2 cellular contexts compared by ENCODE assay signal in the genomic region with DNA sequence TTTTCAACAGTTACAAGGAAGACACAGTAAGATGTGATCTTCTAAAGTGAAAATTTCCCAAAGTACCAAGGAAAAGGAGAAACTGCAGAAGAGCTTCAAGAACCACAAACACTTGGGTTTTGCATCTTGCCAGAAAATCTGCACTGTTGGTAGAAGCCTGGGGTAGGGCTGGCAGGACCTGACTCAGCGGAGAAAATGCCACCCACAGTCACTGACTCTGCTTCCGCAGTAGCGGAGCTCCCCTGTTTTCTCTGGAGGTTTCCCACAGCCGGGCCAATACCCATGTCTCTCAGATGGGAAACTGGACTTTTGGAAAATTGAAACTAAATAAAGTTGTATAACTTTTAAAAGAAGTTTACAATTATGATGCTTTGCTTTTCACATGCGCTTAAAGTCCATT.
TF ChIP-seq lines count a peak whose summit lies in the region.

No MANE protein-coding gene starts in this region.

TF ChIP-seq in SK-N-SH, 30 proteins besides CTCF, POLR2A, EP300 and RAD21:
- no peak for TF ChIP-seq FOXJ3 (CRISPR knock-in tag; IDR thresholded peaks at IDR 0.05)
- no peak for TF ChIP-seq RCOR1 (IDR thresholded peaks at IDR 0.05; ENCODE audit: low read length)
- TF ChIP-seq SIN3A (IDR thresholded peaks at IDR 0.05; ENCODE audit: borderline replicate concordance, low read depth, low read length): no peak
- TF ChIP-seq TAF1 (IDR thresholded peaks at IDR 0.05; ENCODE audit: borderline replicate concordance, low read depth, low read length): no peak
- TF ChIP-seq POLR2AphosphoS5 (IDR thresholded peaks at IDR 0.05; ENCODE audit: low read depth, low read length): no peak
- TF ChIP-seq MXI1 (IDR thresholded peaks at IDR 0.05; ENCODE audit: low read depth, low read length): no peak
- no peak for TF ChIP-seq JUND (IDR thresholded peaks at IDR 0.05)
- TF ChIP-seq, protein P1, sequence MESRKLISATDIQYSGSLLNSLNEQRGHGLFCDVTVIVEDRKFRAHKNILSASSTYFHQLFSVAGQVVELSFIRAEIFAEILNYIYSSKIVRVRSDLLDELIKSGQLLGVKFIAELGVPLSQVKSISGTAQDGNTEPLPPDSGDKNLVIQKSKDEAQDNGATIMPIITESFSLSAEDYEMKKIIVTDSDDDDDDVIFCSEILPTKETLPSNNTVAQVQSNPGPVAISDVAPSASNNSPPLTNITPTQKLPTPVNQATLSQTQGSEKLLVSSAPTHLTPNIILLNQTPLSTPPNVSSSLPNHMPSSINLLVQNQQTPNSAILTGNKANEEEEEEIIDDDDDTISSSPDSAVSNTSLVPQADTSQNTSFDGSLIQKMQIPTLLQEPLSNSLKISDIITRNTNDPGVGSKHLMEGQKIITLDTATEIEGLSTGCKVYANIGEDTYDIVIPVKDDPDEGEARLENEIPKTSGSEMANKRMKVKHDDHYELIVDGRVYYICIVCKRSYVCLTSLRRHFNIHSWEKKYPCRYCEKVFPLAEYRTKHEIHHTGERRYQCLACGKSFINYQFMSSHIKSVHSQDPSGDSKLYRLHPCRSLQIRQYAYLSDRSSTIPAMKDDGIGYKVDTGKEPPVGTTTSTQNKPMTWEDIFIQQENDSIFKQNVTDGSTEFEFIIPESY (IDR thresholded peaks at IDR 0.05; ENCODE audit: borderline replicate concordance, low read depth): no peak
- TF ChIP-seq, protein P2, sequence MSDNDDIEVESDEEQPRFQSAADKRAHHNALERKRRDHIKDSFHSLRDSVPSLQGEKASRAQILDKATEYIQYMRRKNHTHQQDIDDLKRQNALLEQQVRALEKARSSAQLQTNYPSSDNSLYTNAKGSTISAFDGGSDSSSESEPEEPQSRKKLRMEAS (IDR thresholded peaks at IDR 0.05; ENCODE audit: low read depth): no peak
- TF ChIP-seq NRF1 (IDR thresholded peaks at IDR 0.05; ENCODE audit: low read depth, low read length): no peak
- TF ChIP-seq, protein P3, sequence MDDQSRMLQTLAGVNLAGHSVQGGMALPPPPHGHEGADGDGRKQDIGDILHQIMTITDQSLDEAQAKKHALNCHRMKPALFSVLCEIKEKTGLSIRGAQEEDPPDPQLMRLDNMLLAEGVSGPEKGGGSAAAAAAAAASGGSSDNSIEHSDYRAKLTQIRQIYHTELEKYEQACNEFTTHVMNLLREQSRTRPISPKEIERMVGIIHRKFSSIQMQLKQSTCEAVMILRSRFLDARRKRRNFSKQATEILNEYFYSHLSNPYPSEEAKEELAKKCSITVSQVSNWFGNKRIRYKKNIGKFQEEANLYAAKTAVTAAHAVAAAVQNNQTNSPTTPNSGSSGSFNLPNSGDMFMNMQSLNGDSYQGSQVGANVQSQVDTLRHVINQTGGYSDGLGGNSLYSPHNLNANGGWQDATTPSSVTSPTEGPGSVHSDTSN (IDR thresholded peaks at IDR 0.05): no peak
- no peak for TF ChIP-seq NFIC (IDR thresholded peaks at IDR 0.05; ENCODE audit: borderline replicate concordance)
- no peak for TF ChIP-seq ELF1 (IDR thresholded peaks at IDR 0.05)
- TF ChIP-seq, protein P4, sequence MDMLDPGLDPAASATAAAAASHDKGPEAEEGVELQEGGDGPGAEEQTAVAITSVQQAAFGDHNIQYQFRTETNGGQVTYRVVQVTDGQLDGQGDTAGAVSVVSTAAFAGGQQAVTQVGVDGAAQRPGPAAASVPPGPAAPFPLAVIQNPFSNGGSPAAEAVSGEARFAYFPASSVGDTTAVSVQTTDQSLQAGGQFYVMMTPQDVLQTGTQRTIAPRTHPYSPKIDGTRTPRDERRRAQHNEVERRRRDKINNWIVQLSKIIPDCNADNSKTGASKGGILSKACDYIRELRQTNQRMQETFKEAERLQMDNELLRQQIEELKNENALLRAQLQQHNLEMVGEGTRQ (IDR thresholded peaks at IDR 0.05; ENCODE audit: borderline replicate concordance, low read depth, low read length): no peak
- TF ChIP-seq, protein P5, sequence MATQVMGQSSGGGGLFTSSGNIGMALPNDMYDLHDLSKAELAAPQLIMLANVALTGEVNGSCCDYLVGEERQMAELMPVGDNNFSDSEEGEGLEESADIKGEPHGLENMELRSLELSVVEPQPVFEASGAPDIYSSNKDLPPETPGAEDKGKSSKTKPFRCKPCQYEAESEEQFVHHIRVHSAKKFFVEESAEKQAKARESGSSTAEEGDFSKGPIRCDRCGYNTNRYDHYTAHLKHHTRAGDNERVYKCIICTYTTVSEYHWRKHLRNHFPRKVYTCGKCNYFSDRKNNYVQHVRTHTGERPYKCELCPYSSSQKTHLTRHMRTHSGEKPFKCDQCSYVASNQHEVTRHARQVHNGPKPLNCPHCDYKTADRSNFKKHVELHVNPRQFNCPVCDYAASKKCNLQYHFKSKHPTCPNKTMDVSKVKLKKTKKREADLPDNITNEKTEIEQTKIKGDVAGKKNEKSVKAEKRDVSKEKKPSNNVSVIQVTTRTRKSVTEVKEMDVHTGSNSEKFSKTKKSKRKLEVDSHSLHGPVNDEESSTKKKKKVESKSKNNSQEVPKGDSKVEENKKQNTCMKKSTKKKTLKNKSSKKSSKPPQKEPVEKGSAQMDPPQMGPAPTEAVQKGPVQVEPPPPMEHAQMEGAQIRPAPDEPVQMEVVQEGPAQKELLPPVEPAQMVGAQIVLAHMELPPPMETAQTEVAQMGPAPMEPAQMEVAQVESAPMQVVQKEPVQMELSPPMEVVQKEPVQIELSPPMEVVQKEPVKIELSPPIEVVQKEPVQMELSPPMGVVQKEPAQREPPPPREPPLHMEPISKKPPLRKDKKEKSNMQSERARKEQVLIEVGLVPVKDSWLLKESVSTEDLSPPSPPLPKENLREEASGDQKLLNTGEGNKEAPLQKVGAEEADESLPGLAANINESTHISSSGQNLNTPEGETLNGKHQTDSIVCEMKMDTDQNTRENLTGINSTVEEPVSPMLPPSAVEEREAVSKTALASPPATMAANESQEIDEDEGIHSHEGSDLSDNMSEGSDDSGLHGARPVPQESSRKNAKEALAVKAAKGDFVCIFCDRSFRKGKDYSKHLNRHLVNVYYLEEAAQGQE (IDR thresholded peaks at IDR 0.05; ENCODE audit: low read depth, low read length): no peak
- no peak for TF ChIP-seq YY1 (IDR thresholded peaks at IDR 0.05; ENCODE audit: low read depth)
- TF ChIP-seq RXRA (IDR thresholded peaks at IDR 0.05; ENCODE audit: borderline replicate concordance, low read depth): no peak
- TF ChIP-seq GABPA (IDR thresholded peaks at IDR 0.05; ENCODE audit: low read depth): no peak
- no peak for TF ChIP-seq MEF2A (IDR thresholded peaks at IDR 0.05; ENCODE audit: borderline replicate concordance, low read depth)

TF ChIP-seq in SK-N-SH treated with all-trans-retinoic acid at 6 μM for 48 hours, 23 proteins besides CTCF, POLR2A, EP300 and RAD21:
- TF ChIP-seq, protein P6, sequence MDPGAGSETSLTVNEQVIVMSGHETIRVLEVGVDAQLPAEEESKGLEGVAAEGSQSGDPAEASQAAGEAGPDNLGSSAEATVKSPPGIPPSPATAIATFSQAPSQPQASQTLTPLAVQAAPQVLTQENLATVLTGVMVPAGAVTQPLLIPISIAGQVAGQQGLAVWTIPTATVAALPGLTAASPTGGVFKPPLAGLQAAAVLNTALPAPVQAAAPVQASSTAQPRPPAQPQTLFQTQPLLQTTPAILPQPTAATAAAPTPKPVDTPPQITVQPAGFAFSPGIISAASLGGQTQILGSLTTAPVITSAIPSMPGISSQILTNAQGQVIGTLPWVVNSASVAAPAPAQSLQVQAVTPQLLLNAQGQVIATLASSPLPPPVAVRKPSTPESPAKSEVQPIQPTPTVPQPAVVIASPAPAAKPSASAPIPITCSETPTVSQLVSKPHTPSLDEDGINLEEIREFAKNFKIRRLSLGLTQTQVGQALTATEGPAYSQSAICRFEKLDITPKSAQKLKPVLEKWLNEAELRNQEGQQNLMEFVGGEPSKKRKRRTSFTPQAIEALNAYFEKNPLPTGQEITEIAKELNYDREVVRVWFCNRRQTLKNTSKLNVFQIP (CRISPR knock-in tag; IDR thresholded peaks at IDR 0.05; ENCODE audit: borderline replicate concordance, low read depth): no peak
- TF ChIP-seq TCF4 (CRISPR knock-in tag; IDR thresholded peaks at IDR 0.05; ENCODE audit: borderline replicate concordance) (no peak), ZFP3 (CRISPR knock-in tag; IDR thresholded peaks at IDR 0.05) (no peak), PPARA (CRISPR knock-in tag; IDR thresholded peaks at IDR 0.05; ENCODE audit: borderline replicate concordance) (no peak), RARB (CRISPR knock-in tag; IDR thresholded peaks at IDR 0.05) (no peak), ESRRG (CRISPR knock-in tag; IDR thresholded peaks at IDR 0.05) (no peak), ZNF70 (CRISPR knock-in tag; IDR thresholded peaks at IDR 0.05) (no peak), ZNF8 (CRISPR knock-in tag; IDR thresholded peaks at IDR 0.05) (no peak), GLIS3 (CRISPR knock-in tag; IDR thresholded peaks at IDR 0.05) (no peak), ARNTL (CRISPR knock-in tag; IDR thresholded peaks at IDR 0.05; ENCODE audit: borderline replicate concordance, low read depth) (no peak), BACH2 (CRISPR knock-in tag; IDR thresholded peaks at IDR 0.05; ENCODE audit: borderline replicate concordance) (no peak), ZNF565 (CRISPR knock-in tag; conservative IDR thresholded peaks at IDR 0.05; ENCODE audit: low read depth) (no peak), SNAI2 (CRISPR knock-in tag; IDR thresholded peaks at IDR 0.05) (no peak), CSDC2 (CRISPR knock-in tag; IDR thresholded peaks at IDR 0.05) (no peak), ZFP30 (CRISPR knock-in tag; IDR thresholded peaks at IDR 0.05) (no peak), ISL1 (CRISPR knock-in tag; IDR thresholded peaks at IDR 0.05) (no peak)
- TF ChIP-seq, protein P7, sequence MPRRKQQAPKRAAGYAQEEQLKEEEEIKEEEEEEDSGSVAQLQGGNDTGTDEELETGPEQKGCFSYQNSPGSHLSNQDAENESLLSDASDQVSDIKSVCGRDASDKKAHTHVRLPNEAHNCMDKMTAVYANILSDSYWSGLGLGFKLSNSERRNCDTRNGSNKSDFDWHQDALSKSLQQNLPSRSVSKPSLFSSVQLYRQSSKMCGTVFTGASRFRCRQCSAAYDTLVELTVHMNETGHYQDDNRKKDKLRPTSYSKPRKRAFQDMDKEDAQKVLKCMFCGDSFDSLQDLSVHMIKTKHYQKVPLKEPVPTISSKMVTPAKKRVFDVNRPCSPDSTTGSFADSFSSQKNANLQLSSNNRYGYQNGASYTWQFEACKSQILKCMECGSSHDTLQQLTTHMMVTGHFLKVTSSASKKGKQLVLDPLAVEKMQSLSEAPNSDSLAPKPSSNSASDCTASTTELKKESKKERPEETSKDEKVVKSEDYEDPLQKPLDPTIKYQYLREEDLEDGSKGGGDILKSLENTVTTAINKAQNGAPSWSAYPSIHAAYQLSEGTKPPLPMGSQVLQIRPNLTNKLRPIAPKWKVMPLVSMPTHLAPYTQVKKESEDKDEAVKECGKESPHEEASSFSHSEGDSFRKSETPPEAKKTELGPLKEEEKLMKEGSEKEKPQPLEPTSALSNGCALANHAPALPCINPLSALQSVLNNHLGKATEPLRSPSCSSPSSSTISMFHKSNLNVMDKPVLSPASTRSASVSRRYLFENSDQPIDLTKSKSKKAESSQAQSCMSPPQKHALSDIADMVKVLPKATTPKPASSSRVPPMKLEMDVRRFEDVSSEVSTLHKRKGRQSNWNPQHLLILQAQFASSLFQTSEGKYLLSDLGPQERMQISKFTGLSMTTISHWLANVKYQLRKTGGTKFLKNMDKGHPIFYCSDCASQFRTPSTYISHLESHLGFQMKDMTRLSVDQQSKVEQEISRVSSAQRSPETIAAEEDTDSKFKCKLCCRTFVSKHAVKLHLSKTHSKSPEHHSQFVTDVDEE (CRISPR knock-in tag; IDR thresholded peaks at IDR 0.05): no peak
